13 cellular contexts compared by ENCODE assay signal in the genomic region with DNA sequence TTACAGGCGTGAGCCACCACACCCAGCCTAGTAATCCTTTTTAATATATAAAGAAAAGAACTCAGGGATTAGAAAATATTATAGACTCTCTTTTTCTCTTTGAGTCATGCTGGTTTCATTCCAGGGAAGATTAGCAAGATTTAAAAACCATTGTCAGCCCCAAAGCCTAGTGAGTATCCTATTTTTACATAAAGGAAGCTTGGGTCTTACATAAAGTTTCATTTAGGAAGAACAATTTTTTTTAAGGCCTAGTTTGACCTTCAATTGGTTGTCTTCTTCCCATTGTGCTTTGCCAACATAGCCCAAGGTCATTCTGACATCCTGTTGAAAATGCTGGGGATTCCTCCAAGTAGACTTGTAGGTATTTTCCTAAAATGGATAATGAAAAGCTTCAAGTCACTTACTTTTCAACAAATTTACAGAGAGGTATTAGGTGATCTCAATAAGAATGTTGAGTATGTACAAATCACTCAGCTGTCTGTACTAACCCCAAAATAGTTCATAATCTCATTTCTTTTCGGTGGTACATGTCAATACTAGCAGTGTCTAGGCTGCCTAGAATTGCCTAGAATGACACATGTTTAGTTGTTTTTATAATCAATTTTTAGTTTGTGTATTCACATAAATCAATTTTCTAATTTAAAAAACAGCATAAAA. TPM values are rescaled to one million over a fixed set of nuclear protein-coding genes. Genes with fewer than 3 reads are reported as not detected.
DNase-seq lines count a peak whose midpoint lies in the region; FAIRE-seq and TF ChIP-seq lines count a peak whose summit lies in the region.
"Had no signal": no experiment of that assay in that cellular context is flagged by ENCODE, and none has a peak within 500 bp of the region (broad histone marks: within the 10 kb centered on the region; RNA-seq: fewer than 3 reads in every experiment).

No MANE protein-coding gene starts in this region.

- no peak for FAIRE-seq in small intestine (lab: Jason Lieb, UNC)

- no peaks in the 10 kb centered on the region for H3K36me3 ChIP-seq in KMS-11 (ENCODE audit: insufficient read depth)
- no peaks in the 10 kb centered on the region for H3K36me3 ChIP-seq in mesendoderm (ENCODE audit: control insufficient read depth, insufficient read depth, low read length)
- H3K36me3 ChIP-seq in ovary, result no peaks in the 10 kb centered on the region
- H3K36me3 ChIP-seq in small intestine (ENCODE audit: control insufficient read depth in 2 of 2, insufficient read depth in 2 of 2, low read length in 2 of 2), result no peaks in the 10 kb centered on the region
- H3K36me3 ChIP-seq: upper lobe of left lung had no signal

- no peak overlapping the region for H3K23ac ChIP-seq in mesendoderm (ENCODE audit: low read length)

- H3K27ac Mint-ChIP-seq in activated naive CD8-positive, alpha-beta T cell treated with anti-CD3 and anti-CD28 coated beads for 36 hours, result peak overlapping the region; percentile 80
- H3K27ac Mint-ChIP-seq: dendritic cell treated with granulocyte-macrophage colony-stimulating factor and Interleukin-4, amounts not matched to agents 40 ng/mL and 50 ng/mL, for 4 days had no signal

- TF ChIP-seq POLR2A in ovary (IDR thresholded peaks at IDR 0.05), result no peak

- H3K27me3 ChIP-seq in KMS-11 (ENCODE audit: insufficient read depth, low read depth) (no peaks in the 10 kb centered on the region), mesendoderm (ENCODE audit: insufficient read depth, low read length, poor library complexity) (no peaks in the 10 kb centered on the region), ovary (no peaks in the 10 kb centered on the region), small intestine (ENCODE audit: control insufficient read depth in 2 of 2, insufficient read depth in 2 of 2, low read length in 2 of 2) (no peaks in the 10 kb centered on the region)
- H3K27me3 ChIP-seq: upper lobe of left lung had no signal

- H3K4me1 ChIP-seq in KMS-11 (ENCODE audit: low read depth, poor library complexity, severe bottlenecking) (peaks cover 75% of the 10 kb centered on the region), mesendoderm (ENCODE audit: control insufficient read depth, low read depth, low read length) (no peaks in the 10 kb centered on the region), ovary (ENCODE audit: insufficient read depth) (peaks cover 2% of the 10 kb centered on the region), small intestine (ENCODE audit: control insufficient read depth in 2 of 2, insufficient read depth in 1 of 2, low read depth in 1 of 2, low read length in 1 of 2) (no peaks in the 10 kb centered on the region)

- TF ChIP-seq EP300 in ovary (IDR thresholded peaks at IDR 0.05), result no peak

- H4K8ac ChIP-seq in mesendoderm (ENCODE audit: low read depth, low read length), result no peak overlapping the region

- H4K5ac ChIP-seq in mesendoderm (ENCODE audit: low read length), result no peak overlapping the region

- H3K9me3 Mint-ChIP-seq in activated naive CD8-positive, alpha-beta T cell treated with anti-CD3 and anti-CD28 coated beads for 36 hours, result no peaks in the 10 kb centered on the region
- H3K9me3 Mint-ChIP-seq: dendritic cell treated with granulocyte-macrophage colony-stimulating factor and Interleukin-4, amounts not matched to agents 40 ng/mL and 50 ng/mL, for 4 days; T-cell had no signal

- peaks cover 2% of the 10 kb centered on the region for H3K36me3 Mint-ChIP-seq in activated naive CD8-positive, alpha-beta T cell treated with anti-CD3 and anti-CD28 coated beads for 36 hours
- H3K36me3 Mint-ChIP-seq: T-cell had no signal

- H2BK120ac ChIP-seq in mesendoderm (ENCODE audit: low read depth, low read length), result no peak overlapping the region

- intact Hi-C loops in ovary (cut with DNase I), result loop anchor here in 2 of 4 donors (5.0 to 10.0 kb wide), 2 partner anchors 177 to 180 kb away; no protein-coding TSS in a partner anchor

- no peak overlapping the region for H2BK5ac ChIP-seq in mesendoderm (ENCODE audit: low read length)

- no peak overlapping the region for H3K4ac ChIP-seq in mesendoderm (ENCODE audit: low read depth, low read length)

- H2AK5ac ChIP-seq in mesendoderm (ENCODE audit: low read length), result no peak overlapping the region

- no peaks in the 10 kb centered on the region for H3K27me3 Mint-ChIP-seq in activated naive CD8-positive, alpha-beta T cell treated with anti-CD3 and anti-CD28 coated beads for 36 hours
- H3K27me3 Mint-ChIP-seq: T-cell had no signal

- no peaks in the 10 kb centered on the region for H4K20me1 ChIP-seq in KMS-11 (ENCODE audit: insufficient read depth)

- H3K4me2 ChIP-seq in KMS-11 (peak overlapping the region; percentile 14; the same call in 1 of the 2 replicates), mesendoderm (ENCODE audit: low read length) (no peak overlapping the region)

- H3K79me2 ChIP-seq in KMS-11 (ENCODE audit: insufficient read depth, low read depth), result peaks cover 5% of the 10 kb centered on the region; the same call in 1 of the 2 replicates
- peaks cover 2% of the 10 kb centered on the region for H3K79me2 ChIP-seq in mesendoderm (ENCODE audit: control insufficient read depth, insufficient read depth, low read length)

- TF ChIP-seq CTCF in GM12865 (IDR thresholded peaks at IDR 0.05; ENCODE audit: insufficient read depth, low read depth, low read length, missing control alignments) (no peak), KMS-11 (conservative IDR thresholded peaks at IDR 0.05; ENCODE audit: low read depth, low read length) (no peak), ovary (IDR thresholded peaks at IDR 0.05) (no peak)

- H3K56ac ChIP-seq in mesendoderm (ENCODE audit: low read length), result no peak overlapping the region

- H2BK15ac ChIP-seq in mesendoderm (replicated peaks; ENCODE audit: low read depth), result no peak overlapping the region

- H3K9ac ChIP-seq in KMS-11, result no peak overlapping the region
- H3K9ac ChIP-seq in mesendoderm (ENCODE audit: low read length), result no peak overlapping the region

- H3K4me3 ChIP-seq in GM12865 (ENCODE audit: low read depth, low read length) (0 out of 2 replicates have a peak overlapping the region, but pooled peaks have one; percentile 3), KMS-11 (IDR thresholded peaks at IDR 0.05; ENCODE audit: insufficient read depth, low read depth, low read length) (peak overlapping the region; percentile 33), mesendoderm (ENCODE audit: low read length) (no peak overlapping the region), ovary (no peak overlapping the region), small intestine (ENCODE audit: low read depth in 1 of 2, low read length in 2 of 2) (no peak overlapping the region)
- H3K4me3 ChIP-seq: upper lobe of left lung had no signal

- DNase-seq in GM12865 (ENCODE audit: low read depth), result peak; percentile 36
- DNase-seq in activated naive CD8-positive, alpha-beta T cell treated with anti-CD3 and anti-CD28 coated beads for 36 hours, result no peak
- peak; percentile 50 for DNase-seq in mesendoderm
- no peak for DNase-seq in ovary
- DNase-seq in central memory CD4-positive, alpha-beta T cell, result no peak
- no peak for DNase-seq in small intestine
- no peak for DNase-seq in cerebellum (ENCODE audit: low spot score)
- DNase-seq: H7, NCI-H1694, T-cell, upper lobe of left lung had no signal

- H3K9me3 ChIP-seq in ovary, result no peaks in the 10 kb centered on the region
- no peaks in the 10 kb centered on the region for H3K9me3 ChIP-seq in small intestine (ENCODE audit: control insufficient read depth, low read depth)
- H3K9me3 ChIP-seq: upper lobe of left lung had no signal

- no peak overlapping the region for H2AFZ ChIP-seq in KMS-11 (ENCODE audit: low read depth)

- no CpG with 5 or more reads among the region's 2 CpGs for WGBS in mesendoderm (ENCODE audit: extremely low coverage, insufficient coverage, low lambda C conversion rate)
- 50 to 54% (median 53%) methylated on average over 2 of the region's 2 CpGs for WGBS in ovary, 3 donors
- WGBS in small intestine, 3 donors, result 74 to 95% (median 87%) methylated on average over 2 of the region's 2 CpGs

- H3K79me1 ChIP-seq in mesendoderm (ENCODE audit: low read length), result no peaks in the 10 kb centered on the region

- H3K4me1 Mint-ChIP-seq in activated naive CD8-positive, alpha-beta T cell treated with anti-CD3 and anti-CD28 coated beads for 36 hours, result peaks cover 45% of the 10 kb centered on the region

- no peak overlapping the region for H3K4me3 Mint-ChIP-seq in activated naive CD8-positive, alpha-beta T cell treated with anti-CD3 and anti-CD28 coated beads for 36 hours
- H3K4me3 Mint-ChIP-seq: dendritic cell treated with granulocyte-macrophage colony-stimulating factor and Interleukin-4, amounts not matched to agents 40 ng/mL and 50 ng/mL, for 4 days; T-cell had no signal

- H3K27ac ChIP-seq in KMS-11 (peak overlapping the region; percentile 12; the same call in 1 of the 2 replicates), mesendoderm (ENCODE audit: low read depth, low read length) (no peak overlapping the region), ovary (no peak overlapping the region), small intestine (ENCODE audit: low read depth in 1 of 2, low read length in 1 of 2) (no peak overlapping the region)
- H3K27ac ChIP-seq: upper lobe of left lung had no signal

- no peak overlapping the region for H3K18ac ChIP-seq in mesendoderm (ENCODE audit: low read length)

RNA-seq across cellular contexts. Expression of a gene that starts 4.3 kb away (rescaled TPM):
- 10 to 100 TPM; 17.4 to 17.8 TPM for total RNA-seq in activated naive CD8-positive, alpha-beta T cell treated with anti-CD3 and anti-CD28 coated beads for 36 hours
- 13.7 TPM for polyA plus RNA-seq in mesendoderm (2013, experiment 1 of 2)
- polyA plus RNA-seq in mesendoderm (2013, experiment 2 of 2), result 13.8 TPM
- total RNA-seq in ovary, result under 1 TPM in 5 of 7 donors, not detected in 2; 0.03 to 0.40 (median 0.11) TPM
- under 1 TPM; 0.06 to 0.23 TPM for polyA plus RNA-seq in ovary
- polyA plus RNA-seq in small intestine, result 1 to 10 TPM in 1 of 3 donors, under 1 TPM in 1, not detected in 1; 0.22 to 1.9 TPM
- 4.8 TPM for total RNA-seq in cerebellum

RNA-seq across cellular contexts. Expression of a gene that starts 44.9 kb away (rescaled TPM):
- total RNA-seq in activated naive CD8-positive, alpha-beta T cell treated with anti-CD3 and anti-CD28 coated beads for 36 hours, result 10 to 100 TPM; 18.3 to 19.2 TPM
- 14.9 TPM for polyA plus RNA-seq in mesendoderm (2013, experiment 1 of 2)
- 14.2 TPM for polyA plus RNA-seq in mesendoderm (2013, experiment 2 of 2)
- total RNA-seq in ovary (10 to 100 TPM; 16.4 to 25.6 (median 19.5) TPM), cerebellum (20.5 TPM)
- polyA plus RNA-seq in ovary (10 to 100 TPM; 17.6 to 29.1 TPM), small intestine (10 to 100 TPM; 15.4 to 25.7 (median 24.8) TPM)

Comparison
In these comparisons a context has a peak if more than half of its experiments do, and no peak if none do; other contexts are left out.
1. DNase-seq: peak in GM12865 (single experiment) and mesendoderm (single experiment); none in activated naive CD8-positive, alpha-beta T cell treated with anti-CD3 and anti-CD28 coated beads for 36 hours (single experiment), ovary (0 of 5), central memory CD4-positive, alpha-beta T cell (single experiment), small intestine (single experiment) and cerebellum (single experiment).
2. H3K4me3 ChIP-seq: peak in GM12865 (single experiment) and KMS-11 (single experiment); none in mesendoderm (single experiment), ovary (single experiment) and small intestine (0 of 2).